ENCODE assay signal across 8 cellular contexts in genomic region chr10:129466703-129467345, GRCh38. TPM values are rescaled to one million over a fixed set of nuclear protein-coding genes. Genes with fewer than 3 reads are reported as not detected.
DNase-seq lines count a peak whose midpoint lies in the region; ATAC-seq and TF ChIP-seq lines count a peak whose summit lies in the region.

TSS of gene MGMT (plus strand) at chr10:129467241.

- H3K4me1 ChIP-seq in esophagus muscularis mucosa (peaks cover 8 to 22% (median 19%) of the 10 kb centered on the region in 4 donors), muscle layer of duodenum (ENCODE audit: control insufficient read depth in 1 of 2, insufficient read depth in 2 of 2, low read length in 2 of 2) (peaks cover 0 to 12% of the 10 kb centered on the region in 2 donors)

- H3K27me3 ChIP-seq in esophagus muscularis mucosa, result no peaks in the 10 kb centered on the region
- no peaks in the 10 kb centered on the region for H3K27me3 ChIP-seq in muscle layer of duodenum (ENCODE audit: low read depth, low read length)

- H3K4me3 ChIP-seq in esophagus muscularis mucosa, result peak within 1 kb of the TSS; percentile 82 to 90 (median 84)
- peak within 1 kb of the TSS; percentile 63 to 91 for H3K4me3 ChIP-seq in muscle layer of duodenum (ENCODE audit: low read depth in 1 of 2, low read length in 2 of 2)

- peak; percentile 41 for TF ChIP-seq POLR2A in esophagus muscularis mucosa (IDR thresholded peaks at IDR 0.05; ENCODE audit: low read depth)

- H3K27me3 Mint-ChIP-seq in activated T-cell treated with anti-CD3 and anti-CD28 coated beads, Interleukin-2, amount 50 U/mL, for 4 hours (ENCODE audit: low read depth), result peaks cover 3% of the 10 kb centered on the region

- DNase-seq in 8988T (peak; percentile 95), NK-92 (lab: John Stamatoyannopoulos, UW; ENCODE audit: unreplicated experiment) (peak; percentile 86), esophagus muscularis mucosa (ENCODE audit: extremely low spot score) (peak; percentile 99)
- peak; percentile 99 for DNase-seq in activated T-cell treated with anti-CD3 and anti-CD28 coated beads, Interleukin-2, amount 50 U/mL, for 4 hours
- DNase-seq in stimulated activated CD8-positive, alpha-beta memory T cell treated with anti-CD3 and anti-CD28 coated beads, Interleukin-7, amount 100 ng/mL, for 1 hour (ENCODE audit: low read depth in 2 of 2), result peak; percentile 97 to 98

- intact Hi-C loops in esophagus muscularis mucosa (cut with DNase I), result no loop called here

- H3K4me3 Mint-ChIP-seq in activated T-cell treated with anti-CD3 and anti-CD28 coated beads, Interleukin-2, amount 50 U/mL, for 4 hours, result peak within 1 kb of the TSS; percentile 82

- no peak for TF ChIP-seq EP300 in esophagus muscularis mucosa (IDR thresholded peaks at IDR 0.05)

- H3K36me3 ChIP-seq in esophagus muscularis mucosa (peaks cover 0 to 11% (median 3%) of the 10 kb centered on the region in 4 donors), muscle layer of duodenum (ENCODE audit: control insufficient read depth in 1 of 2, insufficient read depth in 2 of 2, low read length in 2 of 2) (peaks cover 5 to 16% of the 10 kb centered on the region in 2 donors)

- peak; percentile 89 for ATAC-seq in GM18511 (IDR thresholded peaks at IDR 0.05; ENCODE audit: unreplicated experiment)
- peak; percentile 91 for ATAC-seq in HG03025 (IDR thresholded peaks at IDR 0.05; ENCODE audit: low FRiP score, unreplicated experiment)
- ATAC-seq in activated T-cell treated with anti-CD3 and anti-CD28 coated beads, Interleukin-2, amount 50 U/mL, for 4 hours, result peak; percentile 98

- H3K4me1 Mint-ChIP-seq in activated T-cell treated with anti-CD3 and anti-CD28 coated beads, Interleukin-2, amount 50 U/mL, for 4 hours (ENCODE audit: low read depth), result peaks cover 8% of the 10 kb centered on the region

- H3K36me3 Mint-ChIP-seq in activated T-cell treated with anti-CD3 and anti-CD28 coated beads, Interleukin-2, amount 50 U/mL, for 4 hours (ENCODE audit: insufficient read depth), result peaks cover 7% of the 10 kb centered on the region

- no peaks in the 10 kb centered on the region for H3K9me3 Mint-ChIP-seq in activated T-cell treated with anti-CD3 and anti-CD28 coated beads, Interleukin-2, amount 50 U/mL, for 4 hours

- no peak for TF ChIP-seq CTCF in esophagus muscularis mucosa (IDR thresholded peaks at IDR 0.05)

- H3K9me3 ChIP-seq in esophagus muscularis mucosa (no peaks in the 10 kb centered on the region), muscle layer of duodenum (ENCODE audit: control insufficient read depth in 1 of 2, low read length in 2 of 2) (no peaks in the 10 kb centered on the region)

- peak within 1 kb of the TSS; percentile 82 to 90 (median 87) for H3K27ac ChIP-seq in esophagus muscularis mucosa (replicated peaks in 1 of 4)
- H3K27ac ChIP-seq in muscle layer of duodenum (ENCODE audit: low read length), result no peak within 1 kb of the TSS

- no CpG with 5 or more reads among the region's 83 CpGs for WGBS in esophagus muscularis mucosa

RNA-seq across cellular contexts. Expression of gene MGMT, which starts in this region (rescaled TPM):
- 10 to 100 TPM; 13.2 to 14.6 (median 14.4) TPM for total RNA-seq in activated T-cell treated with anti-CD3 and anti-CD28 coated beads, Interleukin-2, amount 50 U/mL, for 4 hours
- total RNA-seq in esophagus muscularis mucosa, result 10 to 100 TPM; 18.4 to 30.3 (median 27.9) TPM
